25 cellular contexts compared by ENCODE assay signal in the genomic region with DNA sequence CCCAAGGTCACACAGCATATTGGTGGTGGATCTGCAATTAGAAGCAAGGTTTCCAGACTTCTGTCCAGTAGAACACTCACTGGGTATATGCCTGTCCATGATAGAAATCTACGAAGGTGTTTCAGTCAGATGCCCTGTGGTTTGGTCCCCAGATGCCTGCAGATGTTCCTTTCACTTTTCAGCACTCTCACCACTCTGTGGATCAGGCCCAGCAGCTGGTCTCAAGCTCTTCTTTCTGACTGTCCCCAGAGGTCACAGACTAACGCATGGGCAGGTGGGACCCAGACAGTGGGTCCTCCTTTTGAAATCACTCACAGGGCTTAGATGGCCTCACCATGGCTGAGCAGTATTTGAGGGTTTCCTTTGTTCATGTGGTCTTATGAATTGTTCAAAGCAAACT.
"Had no signal": no experiment of that assay in that cellular context is flagged by ENCODE, and none has a peak within 500 bp of the region (broad histone marks: within the 10 kb centered on the region; RNA-seq: fewer than 3 reads in every experiment).

No MANE protein-coding gene starts in this region.

- H3K9ac ChIP-seq: neural progenitor cell, parathyroid adenoma had no signal

- H3K4me1 ChIP-seq: parathyroid adenoma, psoas muscle, sigmoid colon, stomach, thyroid gland, tibial nerve, upper lobe of left lung, vagina had no signal

- H2AFZ ChIP-seq: neural progenitor cell, parathyroid adenoma had no signal

- ATAC-seq: psoas muscle; right cardiac atrium; right lobe of liver; stimulated activated effector memory CD8-positive, alpha-beta T cell treated with anti-CD3 and anti-CD28 coated beads, Interleukin-12 subunit alpha, Interleukin-12 subunit beta, amount 100 ng/mL, for 72 hours; stimulated activated naive B cell treated with anti-CD40 and anti-IgM and Interleukin-4, amounts not matched to agents 10 μg/mL and 1 μg/mL and 100 μg/mL, for 72 hours had no signal

- H3K27me3 ChIP-seq: neural progenitor cell, ovary, right lobe of liver, sigmoid colon, stomach, thyroid gland, tibial nerve, upper lobe of left lung, vagina had no signal

- H3K79me2 ChIP-seq: parathyroid adenoma had no signal

- H3K4me3 ChIP-seq: neural progenitor cell, ovary, psoas muscle, right lobe of liver, sigmoid colon, stomach, thoracic aorta, thyroid gland, tibial nerve, upper lobe of left lung, vagina had no signal

- H3K4me2 ChIP-seq: neural progenitor cell had no signal

- DNase-seq: natural killer cell; nucleus accumbens; ovary; posterior cingulate gyrus; psoas muscle; right cardiac atrium; right lobe of liver; sigmoid colon; small intestine; stimulated activated CD4-positive, alpha-beta T cell treated with anti-CD3 and anti-CD28 coated beads, Interleukin-15, amount 100 ng/mL, for 24 hours; stimulated activated CD4-positive, alpha-beta T cell treated with anti-CD3 and anti-CD28 coated beads, Interleukin-2, amount 100 ng/mL, for 24 hours; stimulated activated CD4-positive, alpha-beta T cell treated with anti-CD3 and anti-CD28 coated beads, Interleukin-2, amount 100 ng/mL, for 48 hours; stimulated activated CD4-positive, alpha-beta T cell treated with anti-CD3 and anti-CD28 coated beads, Interleukin-4, amount 100 ng/mL, for 24 hours; stimulated activated naive B cell treated with anti-CD40 and anti-IgM and Interleukin-4, amounts not matched to agents 10 μg/mL and 1 μg/mL and 100 μg/mL, for 72 hours; stimulated activated naive CD4-positive, alpha-beta T cell treated with Interleukin-2 at 50 U/mL for 16 hours; stomach; thyroid gland; upper lobe of left lung had no signal

- H3K27ac ChIP-seq: neural progenitor cell, neutrophil, ovary, parathyroid adenoma, psoas muscle, right lobe of liver, sigmoid colon, stomach, thoracic aorta, thyroid gland, tibial nerve, upper lobe of left lung, vagina had no signal

- H3K36me3 ChIP-seq: neural progenitor cell, neutrophil, ovary, right lobe of liver, sigmoid colon, stomach, thoracic aorta, thyroid gland, tibial nerve, upper lobe of left lung, vagina had no signal

- H3K9me3 ChIP-seq: neutrophil, ovary, psoas muscle, right lobe of liver, sigmoid colon, stomach, thoracic aorta, thyroid gland, tibial nerve, upper lobe of left lung, vagina had no signal
